Comparison of ENCODE assay signal across 1 cellular context in the genomic region with DNA sequence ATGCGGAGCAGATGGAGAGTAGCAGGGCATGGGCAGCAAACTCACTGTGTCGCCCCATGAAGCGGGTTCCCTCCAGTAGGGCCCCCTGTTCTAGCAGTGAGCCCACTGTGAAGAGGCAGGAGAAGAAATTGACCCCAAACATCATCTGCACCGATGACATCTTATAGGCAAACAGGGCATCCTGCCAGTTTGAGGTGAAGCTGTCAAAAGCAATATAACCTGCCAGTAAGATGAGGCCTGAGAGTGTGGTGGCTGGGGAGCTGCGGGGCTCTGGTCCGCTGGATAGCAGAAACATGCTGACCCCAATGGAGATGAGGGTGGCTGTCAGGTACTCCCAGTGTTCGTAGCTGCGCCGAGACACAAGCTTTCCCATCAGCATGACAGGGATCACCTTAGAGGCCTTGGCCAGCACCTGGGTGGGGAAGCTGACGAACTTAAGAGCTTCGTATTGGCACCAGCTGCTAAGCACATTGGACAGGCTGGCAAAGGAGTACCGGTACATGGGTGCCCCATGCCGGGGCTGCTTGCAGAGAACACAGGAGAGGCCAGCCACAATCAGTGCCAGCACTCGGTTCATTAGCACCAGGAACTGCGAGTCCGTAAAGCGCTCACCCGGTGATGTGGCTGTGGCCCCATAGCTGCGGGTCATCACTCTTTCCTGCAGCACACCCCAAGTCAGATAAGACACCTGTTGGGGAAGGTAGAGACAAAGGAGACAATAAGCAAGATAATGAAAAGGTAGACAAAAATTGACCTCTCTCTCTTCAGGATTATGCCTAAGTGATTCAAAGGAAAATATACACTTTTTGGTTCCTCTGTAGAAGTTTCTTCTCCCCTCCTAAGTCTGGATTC.
TF ChIP-seq lines count a peak whose summit lies in the region.

No MANE protein-coding gene starts in this region.

TF ChIP-seq in A549, 52 proteins besides CTCF, POLR2A, EP300 and RAD21 (continued from another document):
- TF ChIP-seq TP53 (CRISPR knock-in tag; IDR thresholded peaks at IDR 0.05) (peak; percentile 62), FOSB (CRISPR knock-in tag; IDR thresholded peaks at IDR 0.05) (0 out of 2 replicates have a peak, but pooled peaks have one; percentile 10), HOXA7 (CRISPR knock-in tag; IDR thresholded peaks at IDR 0.05) (peak; percentile 1; the same call in 1 of the 2 replicates)
- TF ChIP-seq, protein P1, sequence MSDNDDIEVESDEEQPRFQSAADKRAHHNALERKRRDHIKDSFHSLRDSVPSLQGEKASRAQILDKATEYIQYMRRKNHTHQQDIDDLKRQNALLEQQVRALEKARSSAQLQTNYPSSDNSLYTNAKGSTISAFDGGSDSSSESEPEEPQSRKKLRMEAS (IDR thresholded peaks at IDR 0.05), result no peak
